In the genomic region with DNA sequence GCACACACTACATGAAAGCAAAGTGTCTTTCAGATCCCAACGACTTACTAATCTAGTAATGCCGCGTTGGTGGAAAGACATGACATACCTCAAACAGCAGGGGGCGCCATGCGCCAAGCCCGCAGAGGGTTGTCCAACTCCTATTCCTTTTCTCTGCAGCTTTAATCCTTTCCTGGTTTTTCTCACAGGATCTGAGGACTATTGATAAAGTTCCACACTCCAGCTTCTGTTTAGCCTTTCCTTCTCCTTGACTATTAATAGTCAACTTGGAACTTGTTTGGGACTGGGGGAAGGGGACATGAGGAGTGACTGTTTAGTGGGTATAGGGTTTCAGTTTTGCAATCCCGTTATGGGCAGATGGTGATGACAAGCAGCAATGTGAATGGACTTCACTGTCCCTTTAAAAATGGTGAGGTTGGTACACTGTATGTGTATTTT, we compare ENCODE assay signal across 8 cellular contexts.
DNase-seq lines count a peak whose midpoint lies in the region; ATAC-seq, FAIRE-seq and TF ChIP-seq lines count a peak whose summit lies in the region.

No MANE protein-coding gene starts in this region.

- H3K36me3 Mint-ChIP-seq in naive B cell, result no peaks in the 10 kb centered on the region

- ATAC-seq in GM18870 (IDR thresholded peaks at IDR 0.05; ENCODE audit: unreplicated experiment) (peak; percentile 47), naive B cell (ENCODE audit: low read depth in 2 of 2) (peak; percentile 45 to 66)

- DNase-seq in AG08395 (ENCODE audit: low spot score) (peak; percentile 84), HTR-8/SVneo (ENCODE audit: insufficient read length, low spot score) (peak; percentile 89), NOMO-1 treated with DMSO at 0.1 percent for 48 hours (lab: John Stamatoyannopoulos, UW; ENCODE audit: unreplicated experiment) (peak; percentile 84), epithelial cell of proximal tubule (ENCODE audit: low read depth) (no peak), naive B cell (peak; percentile 55)
- DNase-seq in activated CD8-positive, alpha-beta memory T cell treated with anti-CD3 and anti-CD28 coated beads, Interleukin-2, amount 50 U/mL, for 4 hours, result peak; percentile 75
- DNase-seq in stimulated activated CD8-positive, alpha-beta memory T cell treated with anti-CD3 and anti-CD28 coated beads, Interleukin-7, amount 100 ng/mL, for 4 hours (ENCODE audit: low read depth in 2 of 2), result peak; percentile 30 to 52

- H3K27me3 Mint-ChIP-seq in naive B cell, result no peaks in the 10 kb centered on the region

- no peaks in the 10 kb centered on the region for H3K9me3 Mint-ChIP-seq in naive B cell

- no peak overlapping the region for H3K4me3 ChIP-seq in epithelial cell of proximal tubule (ENCODE audit: low read depth, low read length)

- TF ChIP-seq CTCF in epithelial cell of proximal tubule (conservative IDR thresholded peaks at IDR 0.05; ENCODE audit: low read depth, low read length), result peak; percentile 99

- FAIRE-seq in HTR-8/SVneo (lab: Jason Lieb, UNC), result peak; percentile 96

- peaks cover 0 to 12% (median 3%) of the 10 kb centered on the region in 3 donors for H3K4me1 Mint-ChIP-seq in naive B cell

- no peak overlapping the region for H3K4me3 Mint-ChIP-seq in naive B cell

- no peak overlapping the region for H3K27ac Mint-ChIP-seq in naive B cell
